Comparison of ENCODE assay signal across 1 cellular context in the genomic region with DNA sequence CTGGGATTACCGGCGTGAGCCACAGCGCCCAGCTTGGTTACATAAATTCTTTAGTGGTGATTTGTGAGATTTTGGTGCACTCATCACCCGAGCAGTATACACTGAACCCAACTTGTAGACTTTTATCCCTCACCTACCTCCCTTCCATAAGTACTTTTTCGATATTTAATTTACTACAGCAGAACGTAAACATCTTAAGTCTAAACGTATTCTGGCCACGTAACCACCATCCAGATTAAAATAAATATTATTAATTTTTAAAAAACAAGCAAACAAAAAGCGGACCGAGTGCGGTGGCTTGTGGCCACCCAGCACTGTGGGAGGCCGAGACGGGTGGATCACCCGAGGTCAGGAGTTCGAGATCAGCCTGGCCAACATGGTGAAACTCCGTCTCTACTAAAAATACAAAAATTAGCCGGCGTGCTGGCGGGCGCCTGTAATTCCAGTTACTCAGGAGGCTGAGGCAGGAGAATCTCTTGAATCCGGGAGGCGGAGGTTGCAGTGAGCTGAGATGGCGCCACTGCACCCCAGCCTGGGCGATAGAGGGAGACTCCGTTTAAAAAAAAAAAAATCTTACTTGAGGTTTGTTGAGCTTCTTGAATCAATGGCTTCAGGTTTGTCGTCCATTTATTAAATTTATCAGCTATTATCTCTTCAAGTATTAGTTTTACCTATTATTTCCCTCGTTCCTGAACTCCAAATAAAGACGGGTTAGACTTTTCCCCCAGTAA.
TF ChIP-seq lines count a peak whose summit lies in the region.

No MANE protein-coding gene starts in this region.

TF ChIP-seq in A549, 52 proteins besides CTCF, POLR2A, EP300 and RAD21:
- TF ChIP-seq PHF8 (IDR thresholded peaks at IDR 0.05; ENCODE audit: borderline replicate concordance, low read depth): peak; percentile 33; the same call in 1 of the 2 replicates
- peak; percentile 28; the same call in 2 of the 3 replicates for TF ChIP-seq SMC3 (IDR thresholded peaks at IDR 0.05)
- TF ChIP-seq, protein P1, sequence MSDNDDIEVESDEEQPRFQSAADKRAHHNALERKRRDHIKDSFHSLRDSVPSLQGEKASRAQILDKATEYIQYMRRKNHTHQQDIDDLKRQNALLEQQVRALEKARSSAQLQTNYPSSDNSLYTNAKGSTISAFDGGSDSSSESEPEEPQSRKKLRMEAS (IDR thresholded peaks at IDR 0.05): 0 out of 2 replicates have a peak, but pooled peaks have one; percentile 8
- TF ChIP-seq HDAC2 (IDR thresholded peaks at IDR 0.05): 0 out of 2 replicates have a peak, but pooled peaks have one; percentile 66
